28 cellular contexts compared by ENCODE assay signal in the genomic region with DNA sequence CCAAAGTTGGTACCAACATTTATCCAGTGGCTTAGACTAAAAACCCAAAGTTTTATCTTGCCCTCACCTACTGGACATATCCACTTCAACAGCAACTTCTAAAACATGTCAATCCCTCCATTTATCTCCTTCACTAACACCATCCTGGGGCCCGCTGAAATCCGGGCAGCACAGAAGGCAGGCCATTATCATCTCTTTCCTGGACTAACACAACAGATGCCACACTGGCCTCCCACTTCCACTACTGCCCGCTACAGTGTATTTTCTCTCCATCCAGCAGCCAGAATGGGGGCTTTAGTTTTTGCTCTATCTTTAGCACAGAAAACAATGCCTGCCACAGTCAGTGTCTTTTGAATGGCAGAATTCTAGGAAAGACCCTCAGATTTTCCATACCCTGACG. TPM values are rescaled to one million over a fixed set of nuclear protein-coding genes. Genes with fewer than 3 reads are reported as not detected.
"Had no signal": no experiment of that assay in that cellular context is flagged by ENCODE, and none has a peak within 500 bp of the region (broad histone marks: within the 10 kb centered on the region; RNA-seq: fewer than 3 reads in every experiment).

No MANE protein-coding gene starts in this region.

- H3K27me3 ChIP-seq: esophagus muscularis mucosa, foreskin keratinocyte, gastroesophageal sphincter, heart left ventricle, hepatocyte, left lung, pancreas, stomach, tibial artery had no signal

- H3K9me3 ChIP-seq: esophagus muscularis mucosa, gastroesophageal sphincter, heart left ventricle, left lung, pancreas, stomach, tibial artery had no signal

- DNase-seq: dermis blood vessel endothelial cell; effector memory CD4-positive, alpha-beta T cell; foreskin keratinocyte; heart left ventricle; kidney; left lung; mesenchymal stem cell; midbrain; naive thymus-derived CD4-positive, alpha-beta T cell; occipital lobe; pancreas; stimulated activated CD4-positive, alpha-beta T cell treated with anti-CD3 and anti-CD28 coated beads, Interleukin-2, amount 100 ng/mL, for 24 hours; stimulated activated CD4-positive, alpha-beta T cell treated with anti-CD3 and anti-CD28 coated beads, Interleukin-4, amount 100 ng/mL, for 24 hours; stimulated activated naive CD4-positive, alpha-beta T cell treated with Interleukin-2 at 50 U/mL for 16 hours; stomach; tibial artery had no signal

- H3K27me3 Mint-ChIP-seq: naive thymus-derived CD4-positive, alpha-beta T cell; progenitor cell of endocrine pancreas; type B pancreatic cell had no signal

- H3K9me3 Mint-ChIP-seq: naive thymus-derived CD4-positive, alpha-beta T cell; stimulated activated effector memory CD8-positive, alpha-beta T cell treated with anti-CD3 and anti-CD28 coated beads, Interleukin-12 subunit alpha, Interleukin-12 subunit beta, amount 100 ng/mL, for 72 hours; type B pancreatic cell had no signal

- H3K36me3 Mint-ChIP-seq: naive thymus-derived CD4-positive, alpha-beta T cell; stimulated activated effector memory CD8-positive, alpha-beta T cell treated with anti-CD3 and anti-CD28 coated beads, Interleukin-12 subunit alpha, Interleukin-12 subunit beta, amount 100 ng/mL, for 72 hours; type B pancreatic cell had no signal

- H3K4me2 ChIP-seq: hepatocyte, smooth muscle cell had no signal

- H3K27ac ChIP-seq: coronary artery, esophagus muscularis mucosa, foreskin keratinocyte, gastroesophageal sphincter, heart left ventricle, hepatocyte, left lung, pancreas, stomach, tibial artery had no signal

- H3K4me3 Mint-ChIP-seq: naive thymus-derived CD4-positive, alpha-beta T cell; stimulated activated effector memory CD8-positive, alpha-beta T cell treated with anti-CD3 and anti-CD28 coated beads, Interleukin-12 subunit alpha, Interleukin-12 subunit beta, amount 100 ng/mL, for 72 hours; type B pancreatic cell had no signal

- H3K36me3 ChIP-seq: heart left ventricle, left lung, pancreas had no signal

- ATAC-seq: foreskin keratinocyte; gastroesophageal sphincter; heart left ventricle; left lung; naive thymus-derived CD4-positive, alpha-beta T cell; pancreas; sciatic nerve; stimulated activated effector memory CD8-positive, alpha-beta T cell treated with anti-CD3 and anti-CD28 coated beads, Interleukin-12 subunit alpha, Interleukin-12 subunit beta, amount 100 ng/mL, for 72 hours had no signal

- H3K4me1 ChIP-seq: foreskin keratinocyte, left lung, pancreas, tibial artery had no signal

- H3K4me3 ChIP-seq: coronary artery, esophagus muscularis mucosa, gastroesophageal sphincter, heart left ventricle, hepatocyte, left lung, pancreas, smooth muscle cell, stomach, tibial artery had no signal

- H2AFZ ChIP-seq: hepatocyte had no signal

- H3K79me2 ChIP-seq: hepatocyte had no signal

- H3K27ac Mint-ChIP-seq: progenitor cell of endocrine pancreas; stimulated activated effector memory CD8-positive, alpha-beta T cell treated with anti-CD3 and anti-CD28 coated beads, Interleukin-12 subunit alpha, Interleukin-12 subunit beta, amount 100 ng/mL, for 72 hours; type B pancreatic cell had no signal

RNA-seq across cellular contexts. Expression of a gene that starts 15.6 kb away (rescaled TPM):
- polyA plus RNA-seq: fibroblast of lung; naive thymus-derived CD4-positive, alpha-beta T cell had no signal

RNA-seq across cellular contexts. Expression of a gene that starts 42.6 kb away (rescaled TPM):
- total RNA-seq: dermis blood vessel endothelial cell, endothelial cell of umbilical vein, fibroblast of lung, foreskin keratinocyte, lung microvascular endothelial cell, progenitor cell of endocrine pancreas had no signal
- polyA plus RNA-seq: fibroblast of lung, foreskin keratinocyte, smooth muscle cell had no signal
